In the genomic region with DNA sequence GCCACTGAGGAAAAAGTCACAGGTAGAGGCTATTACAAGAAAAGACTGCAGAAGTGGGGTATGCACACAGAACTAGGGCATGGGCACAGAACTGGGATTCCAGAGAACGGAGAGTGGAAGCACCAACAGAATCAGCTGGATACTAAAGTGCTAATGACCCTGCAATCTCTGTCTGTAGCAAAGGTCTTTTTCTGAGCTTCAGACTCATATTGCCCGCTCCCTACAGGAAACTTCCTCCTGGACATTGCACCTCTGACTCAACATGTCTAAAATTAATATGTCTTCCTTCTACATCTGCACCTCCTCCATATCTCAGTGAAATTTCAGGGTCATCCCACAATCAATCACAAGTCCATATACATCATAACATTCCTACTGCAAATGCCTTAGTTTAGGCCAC, we compare ENCODE assay signal across 1 cellular context.
TF ChIP-seq lines count a peak whose summit lies in the region.

No MANE protein-coding gene starts in this region.

TF ChIP-seq in GM23338, 12 proteins besides CTCF, POLR2A, EP300 and RAD21 (continued from another document):
- TF ChIP-seq ZNF331 (CRISPR knock-in tag; IDR thresholded peaks at IDR 0.05; ENCODE audit: low read depth) (no peak), CREB1 (CRISPR knock-in tag; IDR thresholded peaks at IDR 0.05; ENCODE audit: low read depth) (no peak)
